In the genomic region with DNA sequence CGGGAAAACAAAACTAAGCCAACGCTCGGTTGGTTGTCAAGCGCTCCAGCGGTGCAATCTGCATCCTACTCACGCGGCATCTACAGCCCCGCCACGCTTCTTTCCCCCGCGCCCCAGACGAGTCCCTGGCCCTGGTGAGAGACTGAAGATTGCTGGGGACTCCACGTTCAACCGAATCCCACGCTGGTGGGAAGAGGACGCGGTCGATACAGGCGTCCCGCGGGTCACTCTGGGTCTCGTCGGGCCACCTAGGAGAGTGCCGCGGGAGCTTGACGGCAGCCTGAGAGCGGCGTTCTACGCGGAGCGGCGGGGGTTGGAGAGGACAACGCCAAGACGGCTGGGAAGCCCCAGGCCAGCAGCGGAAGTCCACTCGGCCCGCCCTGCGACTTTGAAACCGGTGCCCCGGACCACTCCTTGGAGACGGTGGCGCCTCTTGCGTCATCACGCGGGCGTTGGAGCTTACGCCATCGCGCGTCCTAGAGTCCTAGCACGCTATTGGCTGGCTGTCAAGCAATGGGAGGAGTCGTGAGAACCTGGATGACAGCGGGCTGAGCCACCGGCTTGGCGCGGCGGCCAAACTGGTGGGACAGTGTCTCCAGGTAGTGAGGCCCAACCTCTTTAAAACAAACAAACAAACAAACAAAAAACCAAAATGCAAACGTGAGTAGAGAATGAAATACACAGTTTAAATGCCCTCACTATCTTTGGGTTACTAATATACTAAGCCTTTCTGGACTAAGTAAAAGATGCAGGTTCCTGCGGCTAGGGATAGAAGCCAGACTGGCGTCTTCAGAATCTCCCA, we compare ENCODE assay signal across 8 cellular contexts. TPM values are rescaled to one million over a fixed set of nuclear protein-coding genes. Genes with fewer than 3 reads are reported as not detected.
A peak's percentile ranks its signal among the peaks of the same experiment; 100 is the strongest.
DNase-seq lines count a peak whose midpoint lies in the region; ATAC-seq and TF ChIP-seq lines count a peak whose summit lies in the region.

A gene (minus strand): TSS at position 367 of the 802 bp plus-strand sequence. CDS start 436 bp downstream, outside the sequence.

- peak within 1 kb of the TSS; percentile 72 for H3K9ac ChIP-seq in SU-DHL-6 (ENCODE audit: low read length)

- H3K36me3 Mint-ChIP-seq in activated naive CD8-positive, alpha-beta T cell treated with anti-CD3 and anti-CD28 coated beads, Interleukin-2, amount 10 ng/mL, durations not matched to agents 7 days and 5 days = peaks cover 10% of the 10 kb centered on the region

- no peaks in the 10 kb centered on the region for H3K27me3 Mint-ChIP-seq in activated naive CD8-positive, alpha-beta T cell treated with anti-CD3 and anti-CD28 coated beads, Interleukin-2, amount 10 ng/mL, durations not matched to agents 7 days and 5 days

- H3K36me3 ChIP-seq in SU-DHL-6 (ENCODE audit: low read length) (no peaks in the 10 kb centered on the region), ovary (no peaks in the 10 kb centered on the region), tibial artery (no peaks in the 10 kb centered on the region)

- H3K4me3 ChIP-seq in SU-DHL-6 (ENCODE audit: insufficient read depth, low read length, poor library complexity, severe bottlenecking) (peak within 1 kb of the TSS; percentile 85), ovary (peak within 1 kb of the TSS; percentile 80), tibial artery (peak within 1 kb of the TSS; percentile 79 to 83)

- H3K4me1 Mint-ChIP-seq in activated naive CD8-positive, alpha-beta T cell treated with anti-CD3 and anti-CD28 coated beads, Interleukin-2, amount 10 ng/mL, durations not matched to agents 7 days and 5 days = peaks cover 36% of the 10 kb centered on the region

- TF ChIP-seq EP300 in ovary (IDR thresholded peaks at IDR 0.05) = no peak

- TF ChIP-seq POLR2A in GM10847 (IDR thresholded peaks at IDR 0.05; ENCODE audit: extremely low read depth, insufficient read length) (peak; percentile 93), ovary (IDR thresholded peaks at IDR 0.05) (peak; percentile 87)

- WGBS in ovary, 3 donors = 0% methylated on average over 59 to 60 of the region's 60 CpGs

- H4K20me1 ChIP-seq in SU-DHL-6 (ENCODE audit: low read depth, low read length) = 0 out of 2 replicates have a peak, but pooled peaks cover 2% of the 10 kb centered on the region

- peak; percentile 80 for DNase-seq in NCI-H128 (lab: John Stamatoyannopoulos, UW; ENCODE audit: unreplicated experiment)
- peak; percentile 93 for DNase-seq in activated naive CD8-positive, alpha-beta T cell treated with anti-CD3 and anti-CD28 coated beads, Interleukin-2, amount 10 ng/mL, durations not matched to agents 7 days and 5 days
- DNase-seq in Right ventricle myocardium inferior (ENCODE audit: missing footprints) = peak; percentile 99
- peak; percentile 97 to 99 (median 98) for DNase-seq in ovary
- peak; percentile 98 to 99 for DNase-seq in tibial artery

- no peak within 1 kb of the TSS for H3K27ac Mint-ChIP-seq in activated naive CD8-positive, alpha-beta T cell treated with anti-CD3 and anti-CD28 coated beads, Interleukin-2, amount 10 ng/mL, durations not matched to agents 7 days and 5 days

- H3K4me1 ChIP-seq in ovary (ENCODE audit: insufficient read depth) = peaks cover 3% of the 10 kb centered on the region
- peaks cover 0 to 28% (median 7%) of the 10 kb centered on the region in 4 donors for H3K4me1 ChIP-seq in tibial artery

- POLR2A ChIA-PET in activated naive CD8-positive, alpha-beta T cell treated with anti-CD3 and anti-CD28 coated beads, Interleukin-2, amount 10 ng/mL, durations not matched to agents 7 days and 5 days (lab: Charles Lee) = interaction anchor here (0.6 to 5.7 kb wide), 13 partner anchors 10 to 1212 kb away, joined by 3 to 80 read pairs (median 4); a partner anchor contains a TSS

- peaks cover 39% of the 10 kb centered on the region for H3K79me2 ChIP-seq in SU-DHL-6 (ENCODE audit: insufficient read depth, low read length)

- no peaks in the 10 kb centered on the region for H3K9me2 ChIP-seq in SU-DHL-6 (replicated peaks; ENCODE audit: insufficient read depth, low read length)

- H3K4me3 Mint-ChIP-seq in activated naive CD8-positive, alpha-beta T cell treated with anti-CD3 and anti-CD28 coated beads, Interleukin-2, amount 10 ng/mL, durations not matched to agents 7 days and 5 days = no peak within 1 kb of the TSS

- H3F3A ChIP-seq in SU-DHL-6 (ENCODE audit: insufficient read depth) = 0 out of 2 replicates have a peak, but pooled peaks cover 5% of the 10 kb centered on the region

- peak within 1 kb of the TSS; percentile 88 for H2AFZ ChIP-seq in SU-DHL-6 (ENCODE audit: low read depth, low read length, severe bottlenecking)

- ATAC-seq in HG02678 (IDR thresholded peaks at IDR 0.05; ENCODE audit: unreplicated experiment) = peak; percentile 94
- ATAC-seq in activated naive CD8-positive, alpha-beta T cell treated with anti-CD3 and anti-CD28 coated beads, Interleukin-2, amount 10 ng/mL, durations not matched to agents 7 days and 5 days (ENCODE audit: low read depth) = peak; percentile 92
- ATAC-seq in Right ventricle myocardium inferior = peak; percentile 99

- no peaks in the 10 kb centered on the region for H3K9me3 Mint-ChIP-seq in activated naive CD8-positive, alpha-beta T cell treated with anti-CD3 and anti-CD28 coated beads, Interleukin-2, amount 10 ng/mL, durations not matched to agents 7 days and 5 days

- H3K4me2 ChIP-seq in SU-DHL-6 (ENCODE audit: low read depth, low read length, poor library complexity, severe bottlenecking) = peak within 1 kb of the TSS; percentile 97

- TF ChIP-seq CTCF in SU-DHL-6 (IDR thresholded peaks at IDR 0.05; ENCODE audit: insufficient read depth, low read length, poor library complexity, severe bottlenecking) = no peak
- TF ChIP-seq CTCF in ovary (IDR thresholded peaks at IDR 0.05) = peak in 1 of 3 donors; percentile 21
- no peak for TF ChIP-seq CTCF in tibial artery (IDR thresholded peaks at IDR 0.05)

- intact Hi-C loops in Right ventricle myocardium inferior (cut with DNase I) = loop anchor here (10.0 kb wide), 2 partner anchors 279 to 809 kb away; a partner anchor contains a TSS
- intact Hi-C loops in ovary (cut with DNase I) = no loop called here
- intact Hi-C loops in tibial artery (cut with DNase I; ENCODE audit: low total_unique reads) = no loop called here

- no peaks in the 10 kb centered on the region for H3K27me3 ChIP-seq in SU-DHL-6 (ENCODE audit: low read length)
- no peaks in the 10 kb centered on the region for H3K27me3 ChIP-seq in ovary
- H3K27me3 ChIP-seq in tibial artery = no peaks in the 10 kb centered on the region

- no peaks in the 10 kb centered on the region for H3K9me3 ChIP-seq in SU-DHL-6 (ENCODE audit: insufficient read depth, low read length)
- no peaks in the 10 kb centered on the region for H3K9me3 ChIP-seq in ovary
- H3K9me3 ChIP-seq in tibial artery = no peaks in the 10 kb centered on the region

- H3K27ac ChIP-seq in SU-DHL-6 (ENCODE audit: low read depth, low read length) (peak within 1 kb of the TSS; percentile 69), ovary (peak within 1 kb of the TSS; percentile 93 to 95), tibial artery (peak within 1 kb of the TSS; percentile 86 to 95)

RNA-seq across cellular contexts. Expression of the gene that starts here (rescaled TPM):
- total RNA-seq in activated naive CD8-positive, alpha-beta T cell treated with anti-CD3 and anti-CD28 coated beads, Interleukin-2, amount 10 ng/mL, durations not matched to agents 7 days and 5 days = 10 to 100 TPM; 35.1 TPM
- total RNA-seq in Right ventricle myocardium inferior = 7.2 TPM
- 10 to 100 TPM; 13.7 to 24.0 (median 16.3) TPM for total RNA-seq in ovary
- 1 to 10 TPM; 4.5 to 4.6 TPM for polyA plus RNA-seq in ovary

Comparison
In these comparisons a context has a peak if more than half of its experiments do, and no peak if none do; other contexts are left out.
1. Peak in every context shown above with its lines: DNase-seq, ATAC-seq, H3K4me3 ChIP-seq and H3K27ac ChIP-seq.